In the genomic region with DNA sequence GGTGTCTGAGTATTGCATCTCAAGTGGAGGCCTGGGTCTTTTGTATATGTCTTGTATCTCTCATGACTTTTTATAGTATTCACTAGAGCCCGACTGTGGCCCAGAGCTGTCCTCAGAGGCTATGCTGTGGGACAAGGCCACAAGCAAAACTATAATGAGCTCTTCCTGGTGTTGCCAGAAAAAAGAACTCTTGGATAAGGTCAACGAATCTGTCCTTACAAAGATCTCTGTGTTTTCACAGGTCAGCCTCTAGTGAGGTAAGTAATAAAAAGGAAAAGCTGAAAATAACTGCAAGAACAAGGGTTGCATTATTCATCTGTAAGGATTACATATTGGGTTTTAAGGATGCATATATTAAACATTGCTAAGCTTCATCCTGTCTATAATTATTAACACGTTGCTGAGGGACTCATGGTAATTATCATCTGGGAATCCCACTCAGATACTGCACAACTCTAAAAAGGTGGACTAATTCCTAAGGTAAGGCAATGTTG, we compare ENCODE assay signal across 24 cellular contexts.
"Had no signal": no experiment of that assay in that cellular context is flagged by ENCODE, and none has a peak within 500 bp of the region (broad histone marks: within the 10 kb centered on the region; RNA-seq: fewer than 3 reads in every experiment).

No MANE protein-coding gene starts in this region.

- H3K27ac Mint-ChIP-seq: activated CD4-positive, alpha-beta memory T cell treated with anti-CD3 and anti-CD28 coated beads for 36 hours; activated naive CD4-positive, alpha-beta T cell treated with anti-CD3 and anti-CD28 coated beads for 36 hours; activated naive CD8-positive, alpha-beta T cell treated with anti-CD3 and anti-CD28 coated beads, Interleukin-2, amount 10 ng/mL, durations not matched to agents 7 days and 5 days; activated T-cell treated with anti-CD3 and anti-CD28 coated beads, Interleukin-2, amount 50 U/mL, for 72 hours; natural killer cell had no signal

- H3K27ac ChIP-seq: esophagus squamous epithelium, lower lobe of right lung, neutrophil, ovary, prostate gland, right atrium auricular region, tibial artery had no signal

- ATAC-seq: gastroesophageal sphincter, lower lobe of right lung, natural killer cell had no signal

- DNase-seq: activated CD4-positive, alpha-beta memory T cell treated with anti-CD3 and anti-CD28 coated beads for 36 hours; activated CD4-positive, alpha-beta T cell treated with anti-CD3 and anti-CD28 coated beads for 48 hours; activated effector memory CD4-positive, alpha-beta T cell treated with Interleukin-2 at 50 U/mL for 16 hours; activated naive CD4-positive, alpha-beta T cell treated with anti-CD3 and anti-CD28 coated beads for 36 hours; activated naive CD8-positive, alpha-beta T cell treated with anti-CD3 and anti-CD28 coated beads, Interleukin-2, amount 10 ng/mL, durations not matched to agents 7 days and 5 days; activated T-cell treated with anti-CD3 and anti-CD28 coated beads, Interleukin-2, amount 50 U/mL, for 72 hours; amniotic stem cell; cerebellar nuclear complex; cortex of kidney; endodermal cell; esophagus squamous epithelium; heart left ventricle; islet precursor cell; lower lobe of right lung; natural killer cell; ovary; stimulated activated CD4-positive, alpha-beta T cell treated with anti-CD3 and anti-CD28 coated beads, Interleukin-4, amount 100 ng/mL, for 24 hours; stimulated activated naive CD4-positive, alpha-beta T cell treated with Interleukin-2 at 50 U/mL for 16 hours; T-helper 2 cell; tibial artery had no signal

- H3K4me3 Mint-ChIP-seq: activated CD4-positive, alpha-beta memory T cell treated with anti-CD3 and anti-CD28 coated beads for 36 hours; activated naive CD4-positive, alpha-beta T cell treated with anti-CD3 and anti-CD28 coated beads for 36 hours; activated naive CD8-positive, alpha-beta T cell treated with anti-CD3 and anti-CD28 coated beads, Interleukin-2, amount 10 ng/mL, durations not matched to agents 7 days and 5 days; natural killer cell had no signal

- H3K4me1 Mint-ChIP-seq: natural killer cell had no signal

- H3K36me3 Mint-ChIP-seq: activated CD4-positive, alpha-beta memory T cell treated with anti-CD3 and anti-CD28 coated beads for 36 hours; activated naive CD8-positive, alpha-beta T cell treated with anti-CD3 and anti-CD28 coated beads, Interleukin-2, amount 10 ng/mL, durations not matched to agents 7 days and 5 days; natural killer cell had no signal

- H3K27me3 ChIP-seq: esophagus squamous epithelium, gastroesophageal sphincter, heart left ventricle, neutrophil, ovary, right atrium auricular region, tibial artery had no signal

- H3K4me3 ChIP-seq: esophagus squamous epithelium, gastroesophageal sphincter, heart left ventricle, lower lobe of right lung, ovary, prostate gland, right atrium auricular region, tibial artery had no signal

- H3K9me3 ChIP-seq: esophagus squamous epithelium, gastroesophageal sphincter, heart left ventricle, lower lobe of right lung, neutrophil, ovary, prostate gland, right atrium auricular region, tibial artery had no signal

- H3K36me3 ChIP-seq: esophagus squamous epithelium, gastroesophageal sphincter, heart left ventricle, lower lobe of right lung, neutrophil, ovary, prostate gland, right atrium auricular region, tibial artery had no signal

- H3K9me3 Mint-ChIP-seq: activated CD4-positive, alpha-beta memory T cell treated with anti-CD3 and anti-CD28 coated beads for 36 hours; activated naive CD4-positive, alpha-beta T cell treated with anti-CD3 and anti-CD28 coated beads for 36 hours; activated naive CD8-positive, alpha-beta T cell treated with anti-CD3 and anti-CD28 coated beads, Interleukin-2, amount 10 ng/mL, durations not matched to agents 7 days and 5 days; activated T-cell treated with anti-CD3 and anti-CD28 coated beads, Interleukin-2, amount 50 U/mL, for 72 hours; endodermal cell; natural killer cell had no signal
